In genomic region chr10:46520941-46521340, GRCh38 we compare ENCODE assay signal across 9 cellular contexts. TPM values are rescaled to one million over a fixed set of nuclear protein-coding genes. Genes with fewer than 3 reads are reported as not detected.
DNase-seq lines count a peak whose midpoint lies in the region; ATAC-seq and TF ChIP-seq lines count a peak whose summit lies in the region.
"Had no signal": no experiment of that assay in that cellular context is flagged by ENCODE, and none has a peak within 500 bp of the region (broad histone marks: within the 10 kb centered on the region; RNA-seq: fewer than 3 reads in every experiment).

No MANE protein-coding gene starts in this region.

- no peaks in the 10 kb centered on the region for H3K4me1 Mint-ChIP-seq in activated CD4-positive, alpha-beta T cell treated with anti-CD3 and anti-CD28 coated beads, Interleukin-2, amount 10 ng/mL, durations not matched to agents 24 days and 14 days

- no peak for TF ChIP-seq POLR2A in spleen (IDR thresholded peaks at IDR 0.05)

- no peak for ATAC-seq in HG03439 (IDR thresholded peaks at IDR 0.05; ENCODE audit: unreplicated experiment)

- no peak for TF ChIP-seq CTCF in colonic mucosa (IDR thresholded peaks at IDR 0.05)
- no peak for TF ChIP-seq CTCF in spleen (IDR thresholded peaks at IDR 0.05 in 8 of 11, conservative IDR thresholded peaks at IDR 0.05 in 3 of 11)

- no peak overlapping the region for H3K27ac Mint-ChIP-seq in activated CD4-positive, alpha-beta T cell treated with anti-CD3 and anti-CD28 coated beads, Interleukin-2, amount 10 ng/mL, durations not matched to agents 24 days and 14 days
- H3K27ac Mint-ChIP-seq: brain had no signal

- DNase-seq in activated effector memory CD4-positive, alpha-beta T cell treated with anti-CD3 and anti-CD28 coated beads, Interleukin-2, amount 50 U/mL, for 16 hours, result peak; percentile 61
- no peak for DNase-seq in activated effector memory CD4-positive, alpha-beta T cell treated with Interleukin-2 at 50 U/mL for 16 hours
- DNase-seq in NCI-H524 treated with DMSO at 0.1 percent for 48 hours (lab: John Stamatoyannopoulos, UW), result peak; percentile 62
- peak; percentile 20 for DNase-seq in colonic mucosa
- peak; percentile 70 for DNase-seq in spleen
- DNase-seq in activated CD4-positive, alpha-beta T cell treated with anti-CD3 and anti-CD28 coated beads, Interleukin-2, amount 10 ng/mL, durations not matched to agents 24 days and 14 days, result no peak
- DNase-seq in NCI-H1436 (lab: John Stamatoyannopoulos, UW), result no peak

- H3K27me3 ChIP-seq in colonic mucosa (no peaks in the 10 kb centered on the region), spleen (replicated peaks in 1 of 7) (peaks cover 0 to 7% (median 0%) of the 10 kb centered on the region in 7 donors)

- no peaks in the 10 kb centered on the region for H3K36me3 Mint-ChIP-seq in activated CD4-positive, alpha-beta T cell treated with anti-CD3 and anti-CD28 coated beads, Interleukin-2, amount 10 ng/mL, durations not matched to agents 24 days and 14 days (ENCODE audit: low read depth)
- H3K36me3 Mint-ChIP-seq: brain had no signal

- H3K4me1 ChIP-seq in colonic mucosa (peaks cover 6% of the 10 kb centered on the region), spleen (peaks cover 0 to 8% (median 4%) of the 10 kb centered on the region in 6 donors)

- H3K4me3 ChIP-seq in colonic mucosa, result no peak overlapping the region
- H3K4me3 ChIP-seq in spleen, result no peak overlapping the region

- H3K36me3 ChIP-seq in colonic mucosa (no peaks in the 10 kb centered on the region), spleen (no peaks in the 10 kb centered on the region)

- H3K27me3 Mint-ChIP-seq in activated CD4-positive, alpha-beta T cell treated with anti-CD3 and anti-CD28 coated beads, Interleukin-2, amount 10 ng/mL, durations not matched to agents 24 days and 14 days, result no peaks in the 10 kb centered on the region

- no peak overlapping the region for H3K27ac ChIP-seq in colonic mucosa
- H3K27ac ChIP-seq in spleen, result no peak overlapping the region

- H3K9me3 ChIP-seq in colonic mucosa (no peaks in the 10 kb centered on the region), spleen (no peaks in the 10 kb centered on the region)

- WGBS in spleen, 5 donors, result 66 to 83% (median 77%) methylated on average over 5 of the region's 5 CpGs

- H3K4me3 Mint-ChIP-seq in activated CD4-positive, alpha-beta T cell treated with anti-CD3 and anti-CD28 coated beads, Interleukin-2, amount 10 ng/mL, durations not matched to agents 24 days and 14 days, result no peak overlapping the region
- H3K4me3 Mint-ChIP-seq: brain had no signal

- H3K9me3 Mint-ChIP-seq in activated CD4-positive, alpha-beta T cell treated with anti-CD3 and anti-CD28 coated beads, Interleukin-2, amount 10 ng/mL, durations not matched to agents 24 days and 14 days, result no peaks in the 10 kb centered on the region

- intact Hi-C loops in colonic mucosa (cut with DNase I), result no loop called here
- intact Hi-C loops in spleen (cut with DNase I; ENCODE audit: low total_unique reads), result no loop called here
- intact Hi-C loops in activated CD4-positive, alpha-beta T cell treated with anti-CD3 and anti-CD28 coated beads, Interleukin-2, amount 10 ng/mL, durations not matched to agents 24 days and 14 days (cut with micrococcal nuclease), result no loop called here

- no peak overlapping the region for H3K9ac ChIP-seq in colonic mucosa (ENCODE audit: low read depth in 2 of 2, low read length in 2 of 2)

RNA-seq across cellular contexts. Expression of gene GPRIN2, which starts 35.5 kb away (rescaled TPM):
- 10 to 100 TPM; 32.3 to 34.4 TPM for total RNA-seq in colonic mucosa
- not detected for total RNA-seq in spleen
- polyA plus RNA-seq in spleen, result not detected
- not detected in 2 replicates for total RNA-seq in activated CD4-positive, alpha-beta T cell treated with anti-CD3 and anti-CD28 coated beads, Interleukin-2, amount 10 ng/mL, durations not matched to agents 24 days and 14 days

RNA-seq across cellular contexts. Expression of gene NPY4R, which starts 55.2 kb away (rescaled TPM):
- total RNA-seq in colonic mucosa (1 to 10 TPM; 6.3 to 9.3 TPM), spleen (not detected)
- polyA plus RNA-seq in spleen, result not detected
- total RNA-seq in activated CD4-positive, alpha-beta T cell treated with anti-CD3 and anti-CD28 coated beads, Interleukin-2, amount 10 ng/mL, durations not matched to agents 24 days and 14 days, result not detected in 2 replicates

RNA-seq across cellular contexts. Expression of gene SYT15, which starts 58.0 kb away (rescaled TPM):
- total RNA-seq in colonic mucosa (1 to 10 TPM in 1 of 2 donors, under 1 TPM in 1; 0.62 to 1.2 TPM), spleen (1 to 10 TPM in 6 of 7 donors, under 1 TPM in 1; 0.92 to 8.4 (median 3.2) TPM)
- 1 to 10 TPM in 2 of 3 donors, under 1 TPM in 1; 0.20 to 1.5 (median 1.0) TPM for polyA plus RNA-seq in spleen
- 1.3 and 1.8 TPM in 2 replicates for total RNA-seq in activated CD4-positive, alpha-beta T cell treated with anti-CD3 and anti-CD28 coated beads, Interleukin-2, amount 10 ng/mL, durations not matched to agents 24 days and 14 days

Comparison
In these comparisons a context has a peak if more than half of its experiments do, and no peak if none do; other contexts are left out.
1. DNase-seq: peak in activated effector memory CD4-positive, alpha-beta T cell treated with anti-CD3 and anti-CD28 coated beads, Interleukin-2, amount 50 U/mL, for 16 hours (single experiment), NCI-H524 treated with DMSO at 0.1 percent for 48 hours (single experiment), colonic mucosa (single experiment) and spleen (single experiment); none in activated effector memory CD4-positive, alpha-beta T cell treated with Interleukin-2 at 50 U/mL for 16 hours (single experiment), activated CD4-positive, alpha-beta T cell treated with anti-CD3 and anti-CD28 coated beads, Interleukin-2, amount 10 ng/mL, durations not matched to agents 24 days and 14 days (single experiment) and NCI-H1436 (single experiment).
2. RNA of gene GPRIN2, which starts 35.5 kb away (total RNA-seq): 32.3 to 34.4 TPM in colonic mucosa; not detected in spleen and not detected in activated CD4-positive, alpha-beta T cell treated with anti-CD3 and anti-CD28 coated beads, Interleukin-2, amount 10 ng/mL, durations not matched to agents 24 days and 14 days; every median in the first group is over 10 times any median in the second.